ENCODE assay signal across 10 cellular contexts in the genomic region with DNA sequence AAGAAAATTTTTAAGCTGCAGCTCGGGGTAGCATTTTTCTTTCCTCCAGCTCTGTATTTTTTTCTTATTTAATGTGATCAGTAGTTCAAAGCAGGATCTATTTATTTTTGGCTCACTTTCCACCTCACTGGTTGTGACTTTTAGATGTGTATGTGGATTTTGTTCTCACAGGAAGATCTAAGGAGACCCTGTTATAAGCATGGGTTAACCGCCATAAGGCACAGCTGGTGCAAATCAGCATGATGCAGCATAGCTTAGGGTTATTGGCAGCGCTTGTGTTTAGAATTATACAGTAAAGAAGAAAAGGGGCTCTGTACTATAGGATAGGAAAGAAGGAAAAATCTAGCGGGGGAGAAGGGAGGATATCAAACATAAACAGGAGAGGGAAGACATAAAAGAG.
"Had no signal": no experiment of that assay in that cellular context is flagged by ENCODE, and none has a peak within 500 bp of the region (broad histone marks: within the 10 kb centered on the region; RNA-seq: fewer than 3 reads in every experiment).

No MANE protein-coding gene starts in this region.

- H3K4me3 Mint-ChIP-seq: activated naive CD8-positive, alpha-beta T cell treated with anti-CD3 and anti-CD28 coated beads, Interleukin-2, amount 50 U/mL, for 24 hours; activated T-helper 17 cell treated with anti-CD3 and anti-CD28 coated beads, Interleukin-2, amount 50 U/mL, for 72 hours; naive thymus-derived CD8-positive, alpha-beta T cell had no signal

- ATAC-seq: activated naive CD8-positive, alpha-beta T cell treated with anti-CD3 and anti-CD28 coated beads, Interleukin-2, amount 50 U/mL, for 24 hours; activated T-helper 17 cell treated with anti-CD3 and anti-CD28 coated beads, Interleukin-2, amount 50 U/mL, for 72 hours; naive thymus-derived CD8-positive, alpha-beta T cell; stimulated activated naive CD8-positive, alpha-beta T cell treated with anti-CD3 and anti-CD28 coated beads, Interleukin-15, Interleukin-2, amounts not matched to agents 100 U/mL and 50 U/mL, for 24 hours had no signal

- H3K27me3 Mint-ChIP-seq: activated naive CD8-positive, alpha-beta T cell treated with anti-CD3 and anti-CD28 coated beads, Interleukin-2, amount 50 U/mL, for 24 hours; activated T-helper 17 cell treated with anti-CD3 and anti-CD28 coated beads, Interleukin-2, amount 50 U/mL, for 72 hours; naive thymus-derived CD8-positive, alpha-beta T cell had no signal

- H3K27ac Mint-ChIP-seq: activated naive CD8-positive, alpha-beta T cell treated with anti-CD3 and anti-CD28 coated beads, Interleukin-2, amount 50 U/mL, for 24 hours; activated T-helper 17 cell treated with anti-CD3 and anti-CD28 coated beads, Interleukin-2, amount 50 U/mL, for 72 hours had no signal

- DNase-seq: activated CD4-positive, CD25-positive, alpha-beta regulatory T cell treated with anti-CD3 and anti-CD28 coated beads, Interleukin-2, amount 50 U/mL, for 72 hours; activated naive CD4-positive, alpha-beta T cell treated with Interleukin-2 at 50 U/mL for 16 hours; activated naive CD8-positive, alpha-beta T cell treated with anti-CD3 and anti-CD28 coated beads, Interleukin-2, amount 50 U/mL, for 24 hours; naive thymus-derived CD8-positive, alpha-beta T cell; stimulated activated CD4-positive, alpha-beta T cell treated with anti-CD3 and anti-CD28 coated beads, Interleukin-4, amount 100 ng/mL, for 4 hours; stimulated activated CD8-positive, alpha-beta memory T cell treated with anti-CD3 and anti-CD28 coated beads, Interleukin-4, amount 100 ng/mL, for 48 hours; stimulated activated naive CD8-positive, alpha-beta T cell treated with anti-CD3 and anti-CD28 coated beads, Interleukin-15, Interleukin-2, amounts not matched to agents 100 U/mL and 50 U/mL, for 24 hours; T1000; trophoblast cell had no signal

- H3K4me1 Mint-ChIP-seq: activated naive CD8-positive, alpha-beta T cell treated with anti-CD3 and anti-CD28 coated beads, Interleukin-2, amount 50 U/mL, for 24 hours; activated T-helper 17 cell treated with anti-CD3 and anti-CD28 coated beads, Interleukin-2, amount 50 U/mL, for 72 hours; naive thymus-derived CD8-positive, alpha-beta T cell had no signal
